In genomic region chr3:13822042-13822441, GRCh38 we compare ENCODE assay signal across 17 cellular contexts. TPM values are rescaled to one million over a fixed set of nuclear protein-coding genes. Genes with fewer than 3 reads are reported as not detected.
DNase-seq lines count a peak whose midpoint lies in the region; ATAC-seq lines count a peak whose summit lies in the region.
"Had no signal": no experiment of that assay in that cellular context is flagged by ENCODE, and none has a peak within 500 bp of the region (broad histone marks: within the 10 kb centered on the region; RNA-seq: fewer than 3 reads in every experiment).

No MANE protein-coding gene starts in this region.

- H3K36me3 Mint-ChIP-seq in effector memory CD8-positive, alpha-beta T cell (ENCODE audit: insufficient read depth), result peaks cover 3% of the 10 kb centered on the region

- H3K27ac Mint-ChIP-seq in effector memory CD8-positive, alpha-beta T cell, result no peak overlapping the region

- no peaks in the 10 kb centered on the region for H3K27me3 ChIP-seq in MG63
- H3K27me3 ChIP-seq: dorsolateral prefrontal cortex, Peyer's patch, thyroid gland had no signal

- H3K9me3 Mint-ChIP-seq in effector memory CD8-positive, alpha-beta T cell, result peaks cover 0 to 6% of the 10 kb centered on the region in 2 donors

- no peaks in the 10 kb centered on the region for H3K36me3 ChIP-seq in MG63
- H3K36me3 ChIP-seq: Peyer's patch, thyroid gland had no signal

- peak; percentile 33 for DNase-seq in stimulated activated CD4-positive, alpha-beta T cell treated with anti-CD3 and anti-CD28 coated beads, Interleukin-1b, Interleukin-23, amount 100 ng/mL, for 48 hours
- DNase-seq in stimulated activated CD4-positive, alpha-beta T cell treated with anti-CD3 and anti-CD28 coated beads, Interleukin-12 subunit alpha, Interleukin-12 subunit beta, amount 100 ng/mL, for 4 hours, result no peak
- peak; percentile 73 for DNase-seq in MG63
- DNase-seq in epithelial cell of prostate (ENCODE audit: low read depth, low spot score), result peak; percentile 74
- DNase-seq in stromal cell of bone marrow (ENCODE audit: low read depth), result peak; percentile 4
- DNase-seq in effector memory CD8-positive, alpha-beta T cell, result no peak
- DNase-seq in NCI-H146 treated with DMSO at 0.1 percent for 48 hours (lab: John Stamatoyannopoulos, UW; ENCODE audit: unreplicated experiment), result no peak
- DNase-seq: activated naive CD4-positive, alpha-beta T cell; Caco-2; dorsolateral prefrontal cortex; HCEC 1CT; left colon; NCI-H1092; Peyer's patch; retina; thyroid gland had no signal

- no peaks in the 10 kb centered on the region for H3K4me1 Mint-ChIP-seq in effector memory CD8-positive, alpha-beta T cell (ENCODE audit: low read depth in 2 of 2)

- H3K4me3 ChIP-seq in MG63, result no peak overlapping the region
- H3K4me3 ChIP-seq: dorsolateral prefrontal cortex, Peyer's patch, thyroid gland had no signal

- no peak for ATAC-seq in GM18870 (IDR thresholded peaks at IDR 0.05; ENCODE audit: unreplicated experiment)
- no peak for ATAC-seq in effector memory CD8-positive, alpha-beta T cell (replicated peaks)
- ATAC-seq: left colon had no signal

- H3K27me3 Mint-ChIP-seq in effector memory CD8-positive, alpha-beta T cell, result peaks cover 0 to 52% of the 10 kb centered on the region in 2 donors

- no peaks in the 10 kb centered on the region; the same call in 1 of the 2 replicates for H3K9me3 ChIP-seq in MG63
- H3K9me3 ChIP-seq: Caco-2, thyroid gland had no signal

- no peak overlapping the region for H3K4me3 Mint-ChIP-seq in effector memory CD8-positive, alpha-beta T cell

- H3K27ac ChIP-seq in epithelial cell of prostate, result peak overlapping the region; percentile 51
- H3K27ac ChIP-seq: Peyer's patch, thyroid gland had no signal

RNA-seq across cellular contexts. Expression of gene WNT7A, which starts 57.8 kb away (rescaled TPM):
- not detected in 2 replicates for total RNA-seq in MG63 (2014; rRNA removed; shearing (Covaris generic); ENCODE audit: low replicate concordance)
- total RNA-seq: left colon, Peyer's patch, thyroid gland had no signal

Comparison
In these comparisons a context has a peak if more than half of its experiments do, and no peak if none do; other contexts are left out.
1. DNase-seq: peak in stimulated activated CD4-positive, alpha-beta T cell treated with anti-CD3 and anti-CD28 coated beads, Interleukin-1b, Interleukin-23, amount 100 ng/mL, for 48 hours (single experiment), MG63 (single experiment), epithelial cell of prostate (single experiment) and stromal cell of bone marrow (single experiment); none in stimulated activated CD4-positive, alpha-beta T cell treated with anti-CD3 and anti-CD28 coated beads, Interleukin-12 subunit alpha, Interleukin-12 subunit beta, amount 100 ng/mL, for 4 hours (single experiment), effector memory CD8-positive, alpha-beta T cell (0 of 3) and NCI-H146 treated with DMSO at 0.1 percent for 48 hours (single experiment).